In the genomic region with DNA sequence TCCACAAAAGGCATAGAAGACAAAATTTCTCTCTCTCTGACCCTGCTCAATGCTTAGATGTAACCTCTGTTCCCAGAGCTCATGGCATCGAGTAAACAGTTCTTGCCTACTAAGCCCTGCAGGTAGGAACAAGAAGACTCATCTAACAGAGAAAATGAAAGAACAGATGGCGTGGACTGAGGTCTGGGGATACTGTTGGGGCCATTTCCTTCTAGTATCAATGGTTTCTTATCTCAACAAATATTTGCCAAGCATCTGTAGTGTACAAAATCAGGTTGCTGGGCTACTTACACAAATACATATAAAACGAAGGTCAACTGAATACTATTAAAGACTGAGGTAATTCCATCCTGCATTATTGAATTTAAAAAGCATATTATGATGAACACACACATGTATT, we compare ENCODE assay signal across 20 cellular contexts.
DNase-seq lines count a peak whose midpoint lies in the region; ATAC-seq and FAIRE-seq lines count a peak whose summit lies in the region.
"Had no signal": no experiment of that assay in that cellular context is flagged by ENCODE, and none has a peak within 500 bp of the region (broad histone marks: within the 10 kb centered on the region; RNA-seq: fewer than 3 reads in every experiment).

No MANE protein-coding gene starts in this region.

- peak; percentile 84 for DNase-seq in DMS153 (lab: John Stamatoyannopoulos, UW)
- peak; percentile 81 for DNase-seq in DMS53 treated with DMSO at 0.1 percent for 48 hours (lab: John Stamatoyannopoulos, UW; ENCODE audit: unreplicated experiment)
- DNase-seq in NCI-H774 (lab: John Stamatoyannopoulos, UW) = peak; percentile 16
- peak; percentile 27 for DNase-seq in small intestine
- no peak for DNase-seq in ACHN
- DNase-seq in activated naive CD4-positive, alpha-beta T cell treated with Interleukin-2 at 50 U/mL for 16 hours = no peak
- DNase-seq: BE2C; CD4-positive, alpha-beta memory T cell; COR-L47; DMS79; H9 had no signal

- no peak for ATAC-seq in HG03442 (IDR thresholded peaks at IDR 0.05; ENCODE audit: unreplicated experiment)
- ATAC-seq: GM12878, GM23338, HepG2 had no signal

- WGBS in small intestine, 3 donors = 10 to 49% (median 17%) methylated on average over 3 of the region's 3 CpGs

- no peak for FAIRE-seq in small intestine (lab: Jason Lieb, UNC)
- FAIRE-seq: A204.1, D721Med, GM12878, GM18507, HepG2, HTR-8/SVneo had no signal

- no peaks in the 10 kb centered on the region for H3K4me1 ChIP-seq in small intestine (ENCODE audit: control insufficient read depth in 2 of 2, insufficient read depth in 1 of 2, low read depth in 1 of 2, low read length in 1 of 2)

- H3K9me3 ChIP-seq in small intestine (ENCODE audit: control insufficient read depth, low read depth) = no peaks in the 10 kb centered on the region

- no peak overlapping the region for H3K27ac ChIP-seq in small intestine (ENCODE audit: low read depth in 1 of 2, low read length in 1 of 2)
- H3K27ac ChIP-seq: C4-2B had no signal

- in situ Hi-C loops in ACHN (cut with HindIII; ENCODE audit: low pct_ligation_motif_present, low pct_unique_long_range_greater_than_20kb, low sequenced_read_pairs) = no loop called here

- no peaks in the 10 kb centered on the region for H3K27me3 ChIP-seq in small intestine (ENCODE audit: control insufficient read depth in 2 of 2, insufficient read depth in 2 of 2, low read length in 2 of 2)
- H3K27me3 ChIP-seq: BE2C had no signal

- H3K4me3 ChIP-seq in small intestine (ENCODE audit: low read depth in 1 of 2, low read length in 2 of 2) = no peak overlapping the region
- H3K4me3 ChIP-seq: GM12878, GM23338 had no signal

- H3K36me3 ChIP-seq in small intestine (ENCODE audit: control insufficient read depth in 2 of 2, insufficient read depth in 2 of 2, low read length in 2 of 2) = no peaks in the 10 kb centered on the region

Comparison
In these comparisons a context has a peak if more than half of its experiments do, and no peak if none do; other contexts are left out.
1. DNase-seq: peak in DMS153 (single experiment), DMS53 treated with DMSO at 0.1 percent for 48 hours (single experiment), NCI-H774 (single experiment) and small intestine (single experiment); none in ACHN (single experiment) and activated naive CD4-positive, alpha-beta T cell treated with Interleukin-2 at 50 U/mL for 16 hours (single experiment).